22 cellular contexts compared by ENCODE assay signal in genomic region chr1:220431840-220432239, GRCh38.
"Had no signal": no experiment of that assay in that cellular context is flagged by ENCODE, and none has a peak within 500 bp of the region (broad histone marks: within the 10 kb centered on the region; RNA-seq: fewer than 3 reads in every experiment).

No MANE protein-coding gene starts in this region.

- H3K79me2 ChIP-seq: parathyroid adenoma had no signal

- H3K27ac ChIP-seq: colonic mucosa, esophagus muscularis mucosa, parathyroid adenoma, right lobe of liver, suprapubic skin had no signal

- H3K9me3 Mint-ChIP-seq: activated CD4-positive, alpha-beta memory T cell treated with anti-CD3 and anti-CD28 coated beads for 36 hours; activated naive CD4-positive, alpha-beta T cell treated with anti-CD3 and anti-CD28 coated beads for 36 hours; activated naive CD8-positive, alpha-beta T cell treated with anti-CD3 and anti-CD28 coated beads, Interleukin-2, amount 10 ng/mL, durations not matched to agents 7 days and 5 days; activated T-cell treated with anti-CD3 and anti-CD28 coated beads, Interleukin-2, amount 50 U/mL, for 72 hours; nephron progenitor cell; stimulated activated effector memory CD8-positive, alpha-beta T cell treated with anti-CD3 and anti-CD28 coated beads, Interleukin-12 subunit alpha, Interleukin-12 subunit beta, amount 100 ng/mL, for 72 hours; stimulated activated naive CD8-positive, alpha-beta T cell treated with anti-CD3 and anti-CD28 coated beads, Interleukin-15, amount 100 ng/mL, for 72 hours; type B pancreatic cell had no signal

- H3K27me3 Mint-ChIP-seq: type B pancreatic cell had no signal

- DNase-seq: activated CD4-positive, alpha-beta memory T cell treated with anti-CD3 and anti-CD28 coated beads for 36 hours; activated CD4-positive, alpha-beta T cell treated with anti-CD3 and anti-CD28 coated beads for 48 hours; activated effector memory CD4-positive, alpha-beta T cell treated with Interleukin-2 at 50 U/mL for 16 hours; activated naive CD4-positive, alpha-beta T cell treated with anti-CD3 and anti-CD28 coated beads for 36 hours; activated naive CD8-positive, alpha-beta T cell treated with anti-CD3 and anti-CD28 coated beads, Interleukin-2, amount 10 ng/mL, durations not matched to agents 7 days and 5 days; activated T-cell treated with anti-CD3 and anti-CD28 coated beads, Interleukin-2, amount 50 U/mL, for 72 hours; colonic mucosa; left ventricle myocardium superior; midbrain; nephron progenitor cell; nucleus accumbens; right lobe of liver; stimulated activated CD4-positive, alpha-beta T cell treated with anti-CD3 and anti-CD28 coated beads, Interleukin-2, amount 100 ng/mL, for 24 hours; stimulated activated naive CD8-positive, alpha-beta T cell treated with anti-CD3 and anti-CD28 coated beads, Interleukin-15, amount 100 ng/mL, for 72 hours had no signal

- H3K4me3 ChIP-seq: colonic mucosa, esophagus muscularis mucosa, gastrocnemius medialis, right lobe of liver, suprapubic skin had no signal

- H3K27ac Mint-ChIP-seq: activated CD4-positive, alpha-beta memory T cell treated with anti-CD3 and anti-CD28 coated beads for 36 hours; activated naive CD4-positive, alpha-beta T cell treated with anti-CD3 and anti-CD28 coated beads for 36 hours; activated naive CD8-positive, alpha-beta T cell treated with anti-CD3 and anti-CD28 coated beads, Interleukin-2, amount 10 ng/mL, durations not matched to agents 7 days and 5 days; activated T-cell treated with anti-CD3 and anti-CD28 coated beads, Interleukin-2, amount 50 U/mL, for 72 hours; nephron progenitor cell; stimulated activated effector memory CD8-positive, alpha-beta T cell treated with anti-CD3 and anti-CD28 coated beads, Interleukin-12 subunit alpha, Interleukin-12 subunit beta, amount 100 ng/mL, for 72 hours; type B pancreatic cell had no signal

- H3K4me1 ChIP-seq: colonic mucosa, parathyroid adenoma, right lobe of liver had no signal

- FAIRE-seq: islet of Langerhans, small intestine had no signal

- H3K36me3 ChIP-seq: colonic mucosa, esophagus muscularis mucosa, gastrocnemius medialis, right lobe of liver, suprapubic skin had no signal

- H3K36me3 Mint-ChIP-seq: activated CD4-positive, alpha-beta memory T cell treated with anti-CD3 and anti-CD28 coated beads for 36 hours; activated naive CD8-positive, alpha-beta T cell treated with anti-CD3 and anti-CD28 coated beads, Interleukin-2, amount 10 ng/mL, durations not matched to agents 7 days and 5 days; stimulated activated effector memory CD8-positive, alpha-beta T cell treated with anti-CD3 and anti-CD28 coated beads, Interleukin-12 subunit alpha, Interleukin-12 subunit beta, amount 100 ng/mL, for 72 hours; type B pancreatic cell had no signal

- ATAC-seq: activated T-cell treated with anti-CD3 and anti-CD28 coated beads, Interleukin-2, amount 50 U/mL, for 72 hours; left ventricle myocardium superior; stimulated activated effector memory CD8-positive, alpha-beta T cell treated with anti-CD3 and anti-CD28 coated beads, Interleukin-12 subunit alpha, Interleukin-12 subunit beta, amount 100 ng/mL, for 72 hours; stimulated activated naive CD8-positive, alpha-beta T cell treated with anti-CD3 and anti-CD28 coated beads, Interleukin-15, amount 100 ng/mL, for 72 hours had no signal

- H2AFZ ChIP-seq: parathyroid adenoma had no signal

- H3K4me3 Mint-ChIP-seq: activated CD4-positive, alpha-beta memory T cell treated with anti-CD3 and anti-CD28 coated beads for 36 hours; activated naive CD4-positive, alpha-beta T cell treated with anti-CD3 and anti-CD28 coated beads for 36 hours; activated naive CD8-positive, alpha-beta T cell treated with anti-CD3 and anti-CD28 coated beads, Interleukin-2, amount 10 ng/mL, durations not matched to agents 7 days and 5 days; activated T-cell treated with anti-CD3 and anti-CD28 coated beads, Interleukin-2, amount 50 U/mL, for 72 hours; nephron progenitor cell; stimulated activated effector memory CD8-positive, alpha-beta T cell treated with anti-CD3 and anti-CD28 coated beads, Interleukin-12 subunit alpha, Interleukin-12 subunit beta, amount 100 ng/mL, for 72 hours; stimulated activated naive CD8-positive, alpha-beta T cell treated with anti-CD3 and anti-CD28 coated beads, Interleukin-15, amount 100 ng/mL, for 72 hours; type B pancreatic cell had no signal

- H3K9me3 ChIP-seq: colonic mucosa, esophagus muscularis mucosa, gastrocnemius medialis, right lobe of liver, suprapubic skin had no signal

- H3K27me3 ChIP-seq: colonic mucosa, esophagus muscularis mucosa, gastrocnemius medialis, right lobe of liver, suprapubic skin had no signal

- H3K4me1 Mint-ChIP-seq: activated naive CD8-positive, alpha-beta T cell treated with anti-CD3 and anti-CD28 coated beads, Interleukin-2, amount 10 ng/mL, durations not matched to agents 7 days and 5 days; stimulated activated effector memory CD8-positive, alpha-beta T cell treated with anti-CD3 and anti-CD28 coated beads, Interleukin-12 subunit alpha, Interleukin-12 subunit beta, amount 100 ng/mL, for 72 hours; stimulated activated naive CD8-positive, alpha-beta T cell treated with anti-CD3 and anti-CD28 coated beads, Interleukin-15, amount 100 ng/mL, for 72 hours had no signal

- H3K9ac ChIP-seq: parathyroid adenoma had no signal
